21 cellular contexts compared by ENCODE assay signal in the genomic region with DNA sequence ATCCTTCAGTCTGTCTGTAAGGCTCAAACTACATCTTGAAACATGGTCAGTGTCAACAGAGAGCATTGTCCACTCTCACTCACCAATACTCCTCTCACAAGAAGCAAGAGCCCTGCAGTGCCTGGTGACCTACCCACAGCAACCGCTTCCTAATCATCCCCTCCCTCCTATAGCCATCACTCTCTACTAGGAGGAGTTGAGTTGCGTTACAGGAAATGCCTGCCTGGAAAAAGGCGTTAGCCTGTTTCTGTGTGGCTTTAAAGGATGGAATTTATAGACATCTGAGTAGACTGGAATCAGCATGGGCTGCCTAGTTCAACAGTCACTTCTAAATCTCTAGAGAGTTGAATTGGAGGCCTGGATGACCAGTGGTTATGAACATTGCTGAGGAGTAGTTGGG.
DNase-seq lines count a peak whose midpoint lies in the region; ATAC-seq and TF ChIP-seq lines count a peak whose summit lies in the region.
"Had no signal": no experiment of that assay in that cellular context is flagged by ENCODE, and none has a peak within 500 bp of the region (broad histone marks: within the 10 kb centered on the region; RNA-seq: fewer than 3 reads in every experiment).

No MANE protein-coding gene starts in this region.

- no peak overlapping the region for H4K5ac ChIP-seq in mesendoderm (ENCODE audit: low read length)

- peak; percentile 44 to 69 for DNase-seq in cardiac muscle cell (ENCODE audit: low read depth in 1 of 2, low spot score in 1 of 2)
- DNase-seq in left ventricle myocardium superior, result no peak
- no peak for DNase-seq in fibroblast of lung (ENCODE audit: low read depth in 2 of 2)
- peak; percentile 34 for DNase-seq in mesendoderm
- no peak for DNase-seq in AML-193 (lab: John Stamatoyannopoulos, UW)
- DNase-seq in activated CD4-positive, CD25-positive, alpha-beta regulatory T cell treated with anti-CD3 and anti-CD28 coated beads, Interleukin-2, amount 50 U/mL, for 72 hours, result no peak
- DNase-seq in substantia nigra (lab: John Stamatoyannopoulos, UW), result no peak
- no peak for DNase-seq in kidney glomerular epithelial cell (lab: John Stamatoyannopoulos, UW)
- DNase-seq: 8988T; BE2C; Caco-2; CD4-positive, CD25-positive, alpha-beta regulatory T cell; DMS153; EL; NCI-H1092 treated with DMSO at 0.1 percent for 48 hours; NCI-H146; NCI-H2029 treated with DMSO at 0.1 percent for 48 hours; NCI-H2171 treated with DMSO at 0.1 percent for 48 hours; NCI-H446; NCI-H526 treated with DMSO at 0.1 percent for 48 hours had no signal

- H2BK15ac ChIP-seq in mesendoderm (replicated peaks; ENCODE audit: low read depth), result peak overlapping the region; percentile 46

- H3K56ac ChIP-seq in mesendoderm (ENCODE audit: low read length), result no peak overlapping the region

- H2AK5ac ChIP-seq in mesendoderm (ENCODE audit: low read length), result peak overlapping the region; percentile 34

- no peak for TF ChIP-seq CTCF in cardiac muscle cell (IDR thresholded peaks at IDR 0.05; ENCODE audit: low read depth, low read length)
- TF ChIP-seq CTCF in fibroblast of lung (conservative IDR thresholded peaks at IDR 0.05 in 1 of 2, IDR thresholded peaks at IDR 0.05 in 1 of 2; ENCODE audit: low read depth in 1 of 2, low read length in 2 of 2), result no peak

- H3K36me3 ChIP-seq in cardiac muscle cell (no peaks in the 10 kb centered on the region), fibroblast of lung (ENCODE audit: control insufficient read depth, insufficient read depth, low read length) (no peaks in the 10 kb centered on the region), mesendoderm (ENCODE audit: control insufficient read depth, insufficient read depth, low read length) (no peaks in the 10 kb centered on the region)
- H3K36me3 ChIP-seq: BE2C had no signal

- H3K18ac ChIP-seq in mesendoderm (ENCODE audit: low read length), result no peak overlapping the region

- H3K79me2 ChIP-seq in fibroblast of lung (ENCODE audit: control insufficient read depth, insufficient read depth, low read length), result no peaks in the 10 kb centered on the region
- no peaks in the 10 kb centered on the region for H3K79me2 ChIP-seq in mesendoderm (ENCODE audit: control insufficient read depth, insufficient read depth, low read length)

- WGBS in mesendoderm (ENCODE audit: extremely low coverage, insufficient coverage, low lambda C conversion rate), result no CpG with 5 or more reads among the region's 3 CpGs

- H3K27ac ChIP-seq in cardiac muscle cell (peak overlapping the region; percentile 58), fibroblast of lung (ENCODE audit: insufficient read depth, low read length) (no peak overlapping the region), mesendoderm (ENCODE audit: low read depth, low read length) (no peak overlapping the region), substantia nigra (ENCODE audit: low read depth, low read length, poor library complexity, severe bottlenecking) (no peak overlapping the region)

- H3K9ac ChIP-seq in fibroblast of lung (ENCODE audit: insufficient read depth, low read length), result no peak overlapping the region
- no peak overlapping the region for H3K9ac ChIP-seq in mesendoderm (ENCODE audit: low read length)

- H4K8ac ChIP-seq in mesendoderm (ENCODE audit: low read depth, low read length), result no peak overlapping the region

- H3K79me1 ChIP-seq in mesendoderm (ENCODE audit: low read length), result no peaks in the 10 kb centered on the region

- H3K27me3 ChIP-seq in cardiac muscle cell (no peaks in the 10 kb centered on the region), fibroblast of lung (ENCODE audit: control insufficient read depth, insufficient read depth, low read length) (no peaks in the 10 kb centered on the region), mesendoderm (ENCODE audit: insufficient read depth, low read length, poor library complexity) (no peaks in the 10 kb centered on the region)
- H3K27me3 ChIP-seq: BE2C had no signal

- H3K9me3 ChIP-seq in cardiac muscle cell (ENCODE audit: low read depth) (no peaks in the 10 kb centered on the region), fibroblast of lung (ENCODE audit: control insufficient read depth, insufficient read depth, low read depth, low read length) (no peaks in the 10 kb centered on the region)
- H3K9me3 ChIP-seq: BE2C, Caco-2 had no signal

- intact Hi-C loops in left ventricle myocardium superior (cut with micrococcal nuclease), result no loop called here

- H3K4me1 ChIP-seq in cardiac muscle cell (ENCODE audit: low read depth), result peaks cover 31% of the 10 kb centered on the region
- peaks cover 3% of the 10 kb centered on the region for H3K4me1 ChIP-seq in fibroblast of lung (ENCODE audit: control insufficient read depth, extremely low read depth, insufficient read depth, low read length)
- H3K4me1 ChIP-seq in mesendoderm (ENCODE audit: control insufficient read depth, low read depth, low read length), result peaks cover 12% of the 10 kb centered on the region
- H3K4me1 ChIP-seq: Caco-2 had no signal

- peak overlapping the region; percentile 17 for H2BK120ac ChIP-seq in mesendoderm (ENCODE audit: low read depth, low read length)

- no peak overlapping the region for H2BK5ac ChIP-seq in mesendoderm (ENCODE audit: low read length)

- no peak overlapping the region for H3K4ac ChIP-seq in mesendoderm (ENCODE audit: low read depth, low read length)

- no peaks in the 10 kb centered on the region for H4K20me1 ChIP-seq in fibroblast of lung (ENCODE audit: control insufficient read depth, extremely low read depth, insufficient read depth, low read length)

- H2AFZ ChIP-seq in fibroblast of lung (ENCODE audit: low read length), result peak overlapping the region; percentile 19

- no peak overlapping the region for H3K23ac ChIP-seq in mesendoderm (ENCODE audit: low read length)

- H3K4me2 ChIP-seq in fibroblast of lung (ENCODE audit: extremely low read depth, insufficient read depth, low read length), result no peak overlapping the region
- H3K4me2 ChIP-seq in mesendoderm (ENCODE audit: low read length), result no peak overlapping the region

- ATAC-seq in left ventricle myocardium superior, result no peak
- ATAC-seq: Panc1 had no signal

- no peak overlapping the region for H3K4me3 ChIP-seq in cardiac muscle cell
- no peak overlapping the region for H3K4me3 ChIP-seq in fibroblast of lung (replicated peaks in 1 of 4; ENCODE audit: control extremely low read depth in 1 of 4, insufficient read depth in 1 of 4, low read depth in 3 of 4, low read length in 4 of 4)
- H3K4me3 ChIP-seq in mesendoderm (ENCODE audit: low read length), result no peak overlapping the region

Comparison
In these comparisons a context has a peak if more than half of its experiments do, and no peak if none do; other contexts are left out.
1. DNase-seq: peak in cardiac muscle cell (2 of 2) and mesendoderm (single experiment); none in left ventricle myocardium superior (single experiment), fibroblast of lung (0 of 2), AML-193 (0 of 2), activated CD4-positive, CD25-positive, alpha-beta regulatory T cell treated with anti-CD3 and anti-CD28 coated beads, Interleukin-2, amount 50 U/mL, for 72 hours (single experiment), substantia nigra (0 of 49) and kidney glomerular epithelial cell (single experiment).